9 cellular contexts compared by ENCODE assay signal in the genomic region with DNA sequence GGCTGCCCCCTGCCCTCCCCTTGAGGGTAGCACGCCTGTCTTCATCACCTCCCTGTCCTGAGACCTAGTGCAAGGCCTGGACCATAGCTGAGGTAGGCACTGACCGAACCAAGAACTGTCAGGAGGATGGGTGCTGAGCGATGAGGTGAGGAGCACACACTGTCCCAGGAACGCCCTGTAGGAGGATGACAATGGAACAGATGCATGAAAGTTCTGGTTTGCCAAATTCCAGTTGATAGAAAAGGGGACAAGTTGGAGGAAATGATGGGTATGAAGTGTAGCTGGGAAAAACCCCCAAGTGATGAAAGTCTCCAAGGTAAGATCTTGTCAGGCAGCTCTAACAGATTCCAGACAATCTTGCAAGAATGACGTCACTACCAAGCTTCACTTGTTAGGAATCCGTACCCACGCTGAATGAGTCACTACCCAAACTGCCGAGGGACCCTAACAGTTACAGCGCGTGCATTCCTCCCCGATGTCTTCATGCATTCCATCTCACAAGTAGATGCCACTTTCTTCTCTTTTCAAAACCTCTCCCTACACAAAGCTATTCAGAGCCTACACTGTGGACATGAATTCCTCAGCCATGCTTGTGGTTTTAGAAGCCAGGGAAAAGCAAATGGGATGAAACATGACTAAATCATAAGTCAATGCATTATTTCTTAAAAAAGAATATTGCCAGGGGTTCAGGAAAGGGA. TPM values are rescaled to one million over a fixed set of nuclear protein-coding genes. Genes with fewer than 3 reads are reported as not detected.
DNase-seq lines count a peak whose midpoint lies in the region; ATAC-seq, FAIRE-seq and TF ChIP-seq lines count a peak whose summit lies in the region.
"Had no signal": no experiment of that assay in that cellular context is flagged by ENCODE, and none has a peak within 500 bp of the region (broad histone marks: within the 10 kb centered on the region; RNA-seq: fewer than 3 reads in every experiment).

No MANE protein-coding gene starts in this region.

- H3K56ac ChIP-seq in H1 (replicated peaks; ENCODE audit: insufficient read length, low read depth, low read length): no peak overlapping the region

- peak; percentile 94 to 99 for DNase-seq in A549 (ENCODE audit: low read depth in 1 of 2, low spot score in 1 of 2)
- DNase-seq in MG63: peak; percentile 97
- peak; percentile 34 to 88 for DNase-seq in H1 (ENCODE audit: low read depth in 1 of 2, low spot score in 2 of 2)
- DNase-seq in COLO668 (lab: John Stamatoyannopoulos, UW; ENCODE audit: unreplicated experiment): no peak
- DNase-seq in Kasumi-1 (lab: John Stamatoyannopoulos, UW): no peak
- DNase-seq in erythroblast (lab: John Stamatoyannopoulos, UW): no peak
- DNase-seq: activated T-cell treated with anti-CD3 and anti-CD28 coated beads, Interleukin-2, amount 50 U/mL, for 48 hours had no signal

- no peak overlapping the region for H2BK15ac ChIP-seq in H1 (ENCODE audit: low read length)

- no peak overlapping the region for H3K4me3 ChIP-seq in A549
- H3K4me3 ChIP-seq in MG63: no peak overlapping the region
- no peak overlapping the region for H3K4me3 ChIP-seq in H1 (ENCODE audit: extremely low read depth in 1 of 4, insufficient read depth in 2 of 4, low read depth in 3 of 4, low read length in 4 of 4)
- H3K4me3 ChIP-seq in mesodermal cell (ENCODE audit: extremely low read depth, insufficient read depth, low read length, poor library complexity, severe bottlenecking): no peak overlapping the region

- H3K36me3 ChIP-seq in MG63 (no peaks in the 10 kb centered on the region), H1 (ENCODE audit: control insufficient read depth in 2 of 4, insufficient read depth in 4 of 4, low read length in 3 of 4) (no peaks in the 10 kb centered on the region), mesodermal cell (ENCODE audit: control insufficient read depth, insufficient read depth, low read length) (no peaks in the 10 kb centered on the region)

- H4K91ac ChIP-seq in H1 (replicated peaks; ENCODE audit: insufficient read length, low read length): no peak overlapping the region

- no peak overlapping the region for H3K23ac ChIP-seq in H1 (ENCODE audit: insufficient read length)

- H3K23me2 ChIP-seq in H1 (ENCODE audit: low read depth, low read length): no peaks in the 10 kb centered on the region; the same call in 1 of the 2 replicates

- H3K79me2 ChIP-seq in H1 (ENCODE audit: control insufficient read depth in 1 of 2, insufficient read depth in 2 of 2, low read length in 2 of 2): no peaks in the 10 kb centered on the region

- H3K4me2 ChIP-seq in A549 (peak overlapping the region; percentile 72), H1 (ENCODE audit: insufficient read depth in 1 of 2, low read depth in 2 of 2, low read length in 2 of 2) (no peak overlapping the region)

- TF ChIP-seq EP300 in A549 (IDR thresholded peaks at IDR 0.05) (peak; percentile 97 to 99), H1 (IDR thresholded peaks at IDR 0.05; ENCODE audit: borderline replicate concordance in 1 of 2, low read depth in 2 of 2, low read length in 2 of 2) (no peak)

- no peak overlapping the region for H3K4ac ChIP-seq in H1 (replicated peaks; ENCODE audit: insufficient read length, low read depth, low read length)

- FAIRE-seq in A549 (lab: Jason Lieb, UNC) (peak; percentile 81), H1 (lab: Jason Lieb, UNC) (no peak)

- no peak overlapping the region for H2BK20ac ChIP-seq in H1 (ENCODE audit: low read length)

- peak; percentile 95 to 96 for ATAC-seq in A549
- ATAC-seq in GM18498 (IDR thresholded peaks at IDR 0.05; ENCODE audit: unreplicated experiment): no peak

- no peak for TF ChIP-seq POLR2A in A549 (IDR thresholded peaks at IDR 0.05; ENCODE audit: low read length)
- TF ChIP-seq POLR2A in H1 (IDR thresholded peaks at IDR 0.05; ENCODE audit: control extremely low read depth in 1 of 2, low read depth in 2 of 2, low read length in 2 of 2): no peak
- TF ChIP-seq POLR2A in erythroblast (IDR thresholded peaks at IDR 0.05; ENCODE audit: low read length): no peak

- H3K9ac ChIP-seq in H1 (replicated peaks in 1 of 4; ENCODE audit: extremely low read depth in 1 of 4, low read depth in 3 of 4, low read length in 3 of 4): peak overlapping the region in 1 of 4 experiments; percentile 19; a peak in 1 of 7 replicates

- no peak overlapping the region for H2BK120ac ChIP-seq in H1 (replicated peaks; ENCODE audit: low read depth, low read length)

- H3K9me3 ChIP-seq in A549 (no peaks in the 10 kb centered on the region), MG63 (no peaks in the 10 kb centered on the region), H1 (ENCODE audit: insufficient read depth in 2 of 2, low read depth in 1 of 2, low read length in 1 of 2) (no peaks in the 10 kb centered on the region), mesodermal cell (ENCODE audit: control insufficient read depth, low read length) (no peaks in the 10 kb centered on the region)

- H3K4me1 ChIP-seq in A549 (peaks cover 56% of the 10 kb centered on the region), H1 (replicated peaks in 1 of 4; ENCODE audit: control insufficient read depth in 3 of 4, insufficient read depth in 4 of 4, low read length in 3 of 4) (no peaks in the 10 kb centered on the region), mesodermal cell (ENCODE audit: control insufficient read depth, insufficient read depth, low read length, poor library complexity, severe bottlenecking) (peaks cover 36% of the 10 kb centered on the region)

- H4K20me1 ChIP-seq in H1 (replicated peaks in 1 of 2; ENCODE audit: control insufficient read depth in 1 of 2, insufficient read depth in 2 of 2, low read length in 2 of 2): peaks cover 0 to 2% of the 10 kb centered on the region in 2 experiments

- H2AK5ac ChIP-seq in H1 (ENCODE audit: low read depth, low read length): no peak overlapping the region; the same call in 1 of the 2 replicates

- H3K14ac ChIP-seq in H1 (ENCODE audit: insufficient read length): no peak overlapping the region

- no peak overlapping the region for H4K5ac ChIP-seq in H1 (ENCODE audit: insufficient read length, low read depth, low read length)

- H3K27me3 ChIP-seq in MG63 (no peaks in the 10 kb centered on the region), H1 (replicated peaks in 1 of 4; ENCODE audit: control insufficient read depth in 3 of 4, extremely low read depth in 1 of 4, insufficient read depth in 3 of 4, low read length in 3 of 4) (no peaks in the 10 kb centered on the region)

- WGBS in A549 (ENCODE audit: missing lambda C conversion rate): 9% methylated on average over 11 of the region's 11 CpGs
- 81% methylated on average over 11 of the region's 11 CpGs; no CpG with 5 or more reads in 1 of the 2 experiments for WGBS in H1 (ENCODE audit: extremely low coverage in 1 of 2, insufficient coverage in 1 of 2, insufficient read length in 1 of 2, insufficient replicate concordance in 2 of 2, low coverage in 1 of 2, low lambda C conversion rate in 2 of 2, missing lambda C conversion rate in 1 of 2), 2 experiments
- WGBS in mesodermal cell (ENCODE audit: insufficient coverage in 2 of 2), 2 experiments: 44 to 49% methylated on average over 11 of the region's 11 CpGs

- TF ChIP-seq CTCF in A549 (IDR thresholded peaks at IDR 0.05): no peak
- no peak for TF ChIP-seq CTCF in H1 (IDR thresholded peaks at IDR 0.05; ENCODE audit: control extremely low read depth in 1 of 3, insufficient read depth in 1 of 3, low read depth in 1 of 3, low read length in 3 of 3)

- TF ChIP-seq RAD21 in A549 (conservative IDR thresholded peaks at IDR 0.05 in 1 of 2, IDR thresholded peaks at IDR 0.05 in 1 of 2) (peak; percentile 49 to 61; a peak in 4 of 5 replicates), H1 (IDR thresholded peaks at IDR 0.05 in 1 of 2, conservative IDR thresholded peaks at IDR 0.05 in 1 of 2; ENCODE audit: low read depth in 2 of 2, low read length in 2 of 2) (no peak)

- CTCF ChIA-PET in A549 (lab: Yijun Ruan, JAX) (interaction anchor here (0.6 to 3.8 kb wide), 12 partner anchors 13 to 597 kb away, joined by 3 to 18 read pairs (median 4); no protein-coding TSS in a partner anchor), H1 (lab: Charles Lee; ENCODE audit: partially characterized antibody) (interaction anchor here (1.4 to 2.4 kb wide), 4 partner anchors 8 to 75 kb away, joined by 4 to 12 read pairs (median 6); no protein-coding TSS in a partner anchor)

- no peak overlapping the region for H2AFZ ChIP-seq in H1 (ENCODE audit: low read length)

- H3K27ac ChIP-seq in A549: peak overlapping the region; percentile 89 to 97
- H3K27ac ChIP-seq in H1 (ENCODE audit: low read depth, low read length): no peak overlapping the region
- H3K27ac ChIP-seq in mesodermal cell (ENCODE audit: low read depth, low read length, severe bottlenecking): peak overlapping the region; percentile 99

- POLR2A ChIA-PET in A549 (lab: Yijun Ruan, JAX) (interaction anchor here (0.8 to 1.7 kb wide), 12 partner anchors 12 to 598 kb away, joined by 3 to 15 read pairs (median 4); a partner anchor contains a TSS), H1 (lab: Charles Lee; ENCODE audit: partially characterized antibody) (no interaction called here)

- H3K18ac ChIP-seq in H1 (ENCODE audit: extremely low read depth, low read length): no peak overlapping the region

- no peaks in the 10 kb centered on the region for H3K79me1 ChIP-seq in H1 (ENCODE audit: low read depth, low read length)

- no peak overlapping the region for H2BK5ac ChIP-seq in H1 (ENCODE audit: low read depth, low read length)

- H4K8ac ChIP-seq in H1 (ENCODE audit: extremely low read depth, insufficient read depth, low read length): no peak overlapping the region

- H2BK12ac ChIP-seq in H1 (ENCODE audit: low read depth, low read length): no peak overlapping the region

TF ChIP-seq in A549, 52 proteins besides CTCF, POLR2A, EP300 and RAD21 (continues in another document):
- peak; percentile 47 for TF ChIP-seq SMC3 (IDR thresholded peaks at IDR 0.05)

RNA-seq across cellular contexts. Expression of a gene that starts 27.6 kb away (rescaled TPM):
- 171 and 287 TPM in 2 replicates for polyA plus RNA-seq in A549 (2011; rRNA removed)
- polyA plus RNA-seq in A549 (2012; cell fraction: cytosol; rRNA removed): 89.0 and 108 TPM in 2 replicates
- 16.2 and 28.5 TPM in 2 replicates for polyA plus RNA-seq in A549 (2012; cell fraction: nucleus; rRNA removed)
- polyA plus RNA-seq in A549 (2017; fragmentation: RNase III; extraction: RNeasy Plus Mini Kit Qiagen cat#74134 plus additional on column Dnase treatment): 492 to 595 TPM (median 497 TPM) in 3 replicates
- 11.8 and 17.2 TPM in 2 replicates for polyA minus RNA-seq in A549 (2011; rRNA and poly(A)+ RNA removed)
- 166 and 232 TPM in 2 replicates for total RNA-seq in MG63 (2014; rRNA removed; shearing (Covaris generic); ENCODE audit: low replicate concordance)
- total RNA-seq in H1 (2021; fragmentation: NEBNext Ultra II Directional; extraction: Animal tissue kit (Norgen Biotek cat#: 25700)): 62.9 and 68.9 TPM in 2 replicates
- 9.5 and 24.3 TPM in 2 replicates for polyA plus RNA-seq in H1 (2011; rRNA removed)
- polyA plus RNA-seq in H1 (2011; cell fraction: cytosol; rRNA removed): 53.0 TPM
- 5.7 TPM for polyA plus RNA-seq in H1 (2011; cell fraction: nucleus; rRNA removed)
- 75.9 to 163 TPM (median 88.1 TPM) in 4 replicates for polyA plus RNA-seq in H1 (2012, experiment 1 of 2)
- 88.7 TPM for polyA plus RNA-seq in H1 (2012, experiment 2 of 2)
- 406 TPM for polyA plus RNA-seq in H1 (2013, experiment 1 of 2)
- 395 TPM for polyA plus RNA-seq in H1 (2013, experiment 2 of 2)
- 3.6 and 6.1 TPM in 2 replicates for polyA minus RNA-seq in H1 (2011; rRNA and poly(A)+ RNA removed)
- 8.7 TPM for polyA minus RNA-seq in H1 (2011; cell fraction: cytosol; rRNA and poly(A)+ RNA removed)
- polyA minus RNA-seq in H1 (2011; cell fraction: nucleus; rRNA and poly(A)+ RNA removed): 6.3 TPM
- polyA plus RNA-seq in mesodermal cell (2013, experiment 1 of 2): 102 TPM
- polyA plus RNA-seq in mesodermal cell (2013, experiment 2 of 2): 124 TPM

Comparison
In these comparisons a context has a peak if more than half of its experiments do, and no peak if none do; other contexts are left out.
1. DNase-seq: peak in A549 (2 of 2), MG63 (single experiment) and H1 (2 of 2); none in COLO668 (single experiment), Kasumi-1 (0 of 2) and erythroblast (0 of 2).